27 cellular contexts compared by ENCODE assay signal in the genomic region with DNA sequence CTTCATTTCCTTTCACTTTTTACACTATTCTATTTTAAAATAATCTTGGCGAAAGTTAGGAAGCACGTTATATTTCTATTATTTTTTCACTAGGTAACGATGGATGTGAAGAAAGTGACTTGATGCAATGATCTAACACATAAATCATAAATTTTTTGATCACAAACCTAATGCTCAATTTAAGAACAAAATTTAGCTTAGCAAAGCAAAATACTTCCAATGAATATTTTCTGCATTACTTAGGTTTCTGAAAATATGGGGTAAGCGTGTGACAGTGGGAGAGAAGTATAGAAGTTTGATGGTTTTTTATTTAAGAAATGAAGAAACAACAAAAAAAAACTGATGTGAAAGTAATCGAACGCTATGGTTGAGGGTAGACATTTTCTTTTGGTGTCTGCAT.
"Had no signal": no experiment of that assay in that cellular context is flagged by ENCODE, and none has a peak within 500 bp of the region (broad histone marks: within the 10 kb centered on the region; RNA-seq: fewer than 3 reads in every experiment).

No MANE protein-coding gene starts in this region.

- ATAC-seq: stimulated activated effector memory CD8-positive, alpha-beta T cell treated with anti-CD3 and anti-CD28 coated beads, Interleukin-12 subunit alpha, Interleukin-12 subunit beta, amount 100 ng/mL, for 72 hours; stimulated activated memory B cell treated with anti-CD40 and anti-IgM and Interleukin-4, amounts not matched to agents 10 μg/mL and 1 μg/mL and 100 μg/mL, for 72 hours; stimulated activated naive B cell treated with anti-CD40 and anti-IgM and Interleukin-4, amounts not matched to agents 10 μg/mL and 1 μg/mL and 100 μg/mL, for 72 hours; stimulated activated naive CD8-positive, alpha-beta T cell treated with anti-CD3 and anti-CD28 coated beads, Interleukin-15, amount 100 ng/mL, for 72 hours; stimulated activated naive CD8-positive, alpha-beta T cell treated with anti-CD3 and anti-CD28 coated beads, Interleukin-15, Interleukin-2, amounts not matched to agents 100 U/mL and 50 U/mL, for 24 hours; upper lobe of right lung had no signal

- H3K4me3 ChIP-seq: stomach, suprapubic skin, testis, thoracic aorta, thyroid gland, tibial artery, tibial nerve, transverse colon, upper lobe of left lung, upper lobe of right lung, uterus, vagina had no signal

- H3K9me3 ChIP-seq: suprapubic skin, testis, thoracic aorta, thyroid gland, upper lobe of left lung, upper lobe of right lung, uterus, vagina had no signal

- H3K4me1 ChIP-seq: stomach, suprapubic skin, testis, thyroid gland, tibial artery, tibial nerve, transverse colon, upper lobe of left lung, upper lobe of right lung, uterus, vagina had no signal

- DNase-seq: stimulated activated CD4-positive, alpha-beta T cell treated with anti-CD3 and anti-CD28 coated beads, Interleukin-2, amount 100 ng/mL, for 48 hours; stimulated activated CD4-positive, alpha-beta T cell treated with anti-CD3 and anti-CD28 coated beads, Interleukin-4, amount 100 ng/mL, for 1 hour; stimulated activated CD4-positive, alpha-beta T cell treated with anti-CD3 and anti-CD28 coated beads, Interleukin-4, amount 100 ng/mL, for 24 hours; stimulated activated CD4-positive, alpha-beta T cell treated with anti-CD3 and anti-CD28 coated beads, Interleukin-4, amount 100 ng/mL, for 4 hours; stimulated activated CD8-positive, alpha-beta memory T cell treated with anti-CD3 and anti-CD28 coated beads, Interleukin-4, amount 100 ng/mL, for 48 hours; stimulated activated naive B cell treated with anti-CD40 and anti-IgM and Interleukin-4, amounts not matched to agents 10 μg/mL and 1 μg/mL and 100 μg/mL, for 72 hours; stimulated activated naive CD4-positive, alpha-beta T cell; stimulated activated naive CD4-positive, alpha-beta T cell treated with Interleukin-2 at 50 U/mL for 16 hours; stimulated activated naive CD8-positive, alpha-beta T cell treated with anti-CD3 and anti-CD28 coated beads, Interleukin-15, amount 100 ng/mL, for 72 hours; stimulated activated naive CD8-positive, alpha-beta T cell treated with anti-CD3 and anti-CD28 coated beads, Interleukin-15, Interleukin-2, amounts not matched to agents 100 U/mL and 50 U/mL, for 24 hours; stomach; substantia nigra; testis; thyroid gland; tibial artery; transverse colon; trophoblast cell; upper lobe of left lung; upper lobe of right lung; uterus had no signal

- H3K27me3 ChIP-seq: stomach, suprapubic skin, testis, thyroid gland, tibial artery, tibial nerve, transverse colon, upper lobe of left lung, upper lobe of right lung, uterus, vagina had no signal

- FAIRE-seq: urothelium cell line had no signal

- H3K27ac ChIP-seq: stomach, suprapubic skin, testis, thoracic aorta, thyroid gland, tibial artery, tibial nerve, transverse colon, upper lobe of left lung, upper lobe of right lung, uterus, vagina had no signal

- H3K36me3 ChIP-seq: stomach, suprapubic skin, thoracic aorta, thyroid gland, tibial artery, tibial nerve, transverse colon, upper lobe of left lung, upper lobe of right lung, uterus, vagina had no signal
